ENCODE assay signal across 10 cellular contexts in the genomic region with DNA sequence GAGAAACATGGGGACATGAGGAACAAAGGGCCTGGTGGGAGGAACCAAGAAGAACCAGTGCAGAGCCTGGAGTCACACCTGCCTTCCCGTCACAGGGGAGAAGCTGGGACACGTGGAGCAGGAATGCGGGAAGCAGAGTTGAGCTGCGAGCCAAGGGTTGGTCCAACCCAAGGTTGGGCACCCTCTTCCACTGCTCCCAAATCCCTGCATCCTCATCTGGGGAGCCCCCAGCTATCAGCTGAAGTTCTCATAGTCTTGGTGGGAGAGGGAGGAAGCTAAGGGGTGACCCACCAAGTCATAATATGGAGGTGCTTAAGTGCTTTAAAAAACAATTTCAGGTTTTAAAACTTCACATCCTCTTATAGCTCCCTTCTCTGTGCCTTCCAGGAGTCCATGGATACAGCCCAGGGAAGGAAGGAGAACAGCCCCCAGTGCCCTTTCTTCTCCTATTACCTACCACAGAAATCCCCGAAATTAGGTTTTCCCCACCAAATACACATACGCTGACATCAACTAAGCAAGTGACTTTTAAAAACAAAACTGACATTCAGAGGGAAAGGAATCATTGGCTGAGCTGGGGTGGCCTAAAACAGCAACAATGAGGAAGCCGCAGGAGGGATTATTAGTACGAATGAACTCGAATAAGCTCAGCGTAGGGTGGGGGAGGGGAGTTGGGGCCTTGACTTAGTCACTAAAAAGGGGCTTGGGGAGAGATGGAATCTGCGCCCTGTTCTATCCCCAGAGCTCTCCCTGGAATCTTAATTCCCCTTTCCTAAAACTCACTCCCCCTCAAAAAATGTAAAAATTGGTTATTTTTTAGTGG. TPM values are rescaled to one million over a fixed set of nuclear protein-coding genes. Genes with fewer than 3 reads are reported as not detected.
DNase-seq lines count a peak whose midpoint lies in the region; ATAC-seq and TF ChIP-seq lines count a peak whose summit lies in the region.
"Had no signal": no experiment of that assay in that cellular context is flagged by ENCODE, and none has a peak within 500 bp of the region (broad histone marks: within the 10 kb centered on the region; RNA-seq: fewer than 3 reads in every experiment).

No MANE protein-coding gene starts in this region.

- POLR2A ChIA-PET in CD4-positive, alpha-beta memory T cell (lab: Charles Lee; ENCODE audit: partially characterized antibody) = interaction anchor here (1.0 to 10.8 kb wide), 12 partner anchors 9 to 305 kb away, joined by 3 to 236 read pairs (median 6); a partner anchor contains a TSS
- POLR2A ChIA-PET in MCF 10A (lab: Yijun Ruan, JAX) = interaction anchor here (0.6 to 7.6 kb wide), 9 partner anchors 9 to 424 kb away, joined by 3 to 146 read pairs (median 6); a partner anchor contains a TSS

- no peak for DNase-seq in CD4-positive, alpha-beta memory T cell
- DNase-seq in MCF 10A (ENCODE audit: unreplicated experiment) (no peak), hypothalamus (lab: John Stamatoyannopoulos, UW) (no peak), NCI-H345 treated with DMSO at 0.1 percent for 48 hours (lab: John Stamatoyannopoulos, UW; ENCODE audit: unreplicated experiment) (no peak)
- DNase-seq in NK-92 treated with Interleukin-12 subunit alpha and Interleukin-12 subunit beta, amount 100 ng/mL, for 24 hours (lab: John Stamatoyannopoulos, UW) = no peak
- DNase-seq: NCI-H526 treated with DMSO at 0.1 percent for 48 hours had no signal

- H3K36me3 ChIP-seq in CD4-positive, alpha-beta memory T cell (ENCODE audit: insufficient read depth, low read length) = peaks cover 56% of the 10 kb centered on the region
- H3K36me3 ChIP-seq in HUES48 (ENCODE audit: control insufficient read depth, insufficient read depth, low read length) = peaks cover 83% of the 10 kb centered on the region

- intact Hi-C loops in CD4-positive, alpha-beta memory T cell (cut with micrococcal nuclease) = no loop called here
- intact Hi-C loops in MCF 10A (cut with micrococcal nuclease) = no loop called here

- peak overlapping the region in 1 of 8 donors; percentile 30 for H3K4me3 Mint-ChIP-seq in CD4-positive, alpha-beta memory T cell
- H3K4me3 Mint-ChIP-seq in MCF 10A (ENCODE audit: unreplicated experiment) (no peak overlapping the region), nephron (peak overlapping the region; percentile 25 to 72 (median 46))

- no peaks in the 10 kb centered on the region for H3K27me3 ChIP-seq in CD4-positive, alpha-beta memory T cell (ENCODE audit: insufficient read depth, low read length)
- no peaks in the 10 kb centered on the region for H3K27me3 ChIP-seq in HUES48 (ENCODE audit: control insufficient read depth, insufficient read depth, low read length)

- no peaks in the 10 kb centered on the region for H3K9me3 Mint-ChIP-seq in CD4-positive, alpha-beta memory T cell
- H3K9me3 Mint-ChIP-seq in MCF 10A (ENCODE audit: unreplicated experiment) (no peaks in the 10 kb centered on the region), nephron (no peaks in the 10 kb centered on the region)

- H3K4me1 ChIP-seq in CD4-positive, alpha-beta memory T cell (ENCODE audit: insufficient read depth, low read length) = peaks cover 30% of the 10 kb centered on the region
- peaks cover 36% of the 10 kb centered on the region for H3K4me1 ChIP-seq in HUES48 (ENCODE audit: control insufficient read depth, insufficient read depth, low read length)

- peaks cover 44 to 79% of the 10 kb centered on the region in 2 donors for H3K36me3 Mint-ChIP-seq in CD4-positive, alpha-beta memory T cell
- H3K36me3 Mint-ChIP-seq in MCF 10A (ENCODE audit: insufficient read depth, unreplicated experiment) (peaks cover 99% of the 10 kb centered on the region), nephron (ENCODE audit: low read depth) (peaks cover 69% of the 10 kb centered on the region)

- H3K4me3 ChIP-seq in CD4-positive, alpha-beta memory T cell (ENCODE audit: low read length in 2 of 2) = no peak overlapping the region
- no peak overlapping the region for H3K4me3 ChIP-seq in HUES48 (ENCODE audit: low read depth, low read length)

- CTCF ChIA-PET in CD4-positive, alpha-beta memory T cell (lab: Charles Lee; ENCODE audit: partially characterized antibody) = interaction anchor here (0.7 to 3.2 kb wide), 13 partner anchors 11 to 126 kb away, joined by 3 to 12 read pairs (median 5); a partner anchor contains a TSS
- CTCF ChIA-PET in MCF 10A (lab: Yijun Ruan, JAX) = interaction anchor here (0.6 to 6.1 kb wide), 9 partner anchors 13 to 1478 kb away, joined by 3 to 36 read pairs (median 3); a partner anchor contains a TSS

- no peaks in the 10 kb centered on the region for H3K9me3 ChIP-seq in CD4-positive, alpha-beta memory T cell (ENCODE audit: control insufficient read depth in 1 of 2, low read length in 2 of 2)
- no peaks in the 10 kb centered on the region for H3K9me3 ChIP-seq in HUES48 (ENCODE audit: control insufficient read depth, insufficient read depth, low read length)

- H3K27ac Mint-ChIP-seq in CD4-positive, alpha-beta memory T cell = peak overlapping the region in 5 of 7 donors; percentile 27 to 96 (median 71)
- peak overlapping the region; percentile 29 for H3K27ac Mint-ChIP-seq in MCF 10A (ENCODE audit: low read depth, unreplicated experiment)
- peak overlapping the region; percentile 11 to 56 (median 30) for H3K27ac Mint-ChIP-seq in nephron

- ATAC-seq in GM18502 (IDR thresholded peaks at IDR 0.05; ENCODE audit: poor library complexity, unreplicated experiment) = no peak

- no peaks in the 10 kb centered on the region for H3K27me3 Mint-ChIP-seq in CD4-positive, alpha-beta memory T cell
- H3K27me3 Mint-ChIP-seq in MCF 10A (ENCODE audit: insufficient read depth, unreplicated experiment) = no peaks in the 10 kb centered on the region
- H3K27me3 Mint-ChIP-seq in nephron (ENCODE audit: low read depth) = no peaks in the 10 kb centered on the region

- H3K4me1 Mint-ChIP-seq in CD4-positive, alpha-beta memory T cell = peaks cover 22 to 56% (median 33%) of the 10 kb centered on the region in 4 donors
- H3K4me1 Mint-ChIP-seq in MCF 10A (ENCODE audit: insufficient read depth, unreplicated experiment) (peaks cover 26% of the 10 kb centered on the region), nephron (peaks cover 40% of the 10 kb centered on the region)

- H3K9ac ChIP-seq in HUES48 (ENCODE audit: low read depth, low read length) = no peak overlapping the region
- H3K9ac ChIP-seq: KMS-11 had no signal

- TSS peak; percentile 22 for BruUV-seq in MCF 10A (replicated peaks; lab: Mats Ljungman, UMichigan)

- peak overlapping the region; percentile 11 for H3K27ac ChIP-seq in CD4-positive, alpha-beta memory T cell (ENCODE audit: low read depth, low read length)
- H3K27ac ChIP-seq in HUES48 (ENCODE audit: low read depth, low read length) = peak overlapping the region; percentile 78
- H3K27ac ChIP-seq: KMS-11 had no signal

- TF ChIP-seq CTCF in MCF 10A (IDR thresholded peaks at IDR 0.05; ENCODE audit: unreplicated experiment) (no peak), nephron (IDR thresholded peaks at IDR 0.05; ENCODE audit: unreplicated experiment in 3 of 3) (no peak)

RNA-seq across cellular contexts. Expression of a gene that starts 4.5 kb away (rescaled TPM):
- total RNA-seq in CD4-positive, alpha-beta memory T cell = 100 to 1,000 TPM; 567 to 589 TPM
- polyA plus RNA-seq in CD4-positive, alpha-beta memory T cell = 1,000 to 10,000 TPM; 2,141 to 3,317 TPM
- total RNA-seq in MCF 10A (2022) = 716 and 997 TPM in 2 replicates

RNA-seq across cellular contexts. Expression of a gene that starts 10.3 kb away (rescaled TPM):
- 1 to 10 TPM; 2.6 to 3.4 TPM for total RNA-seq in CD4-positive, alpha-beta memory T cell
- 1 to 10 TPM; 1.8 to 4.8 TPM for polyA plus RNA-seq in CD4-positive, alpha-beta memory T cell
- 46.0 and 58.0 TPM in 2 replicates for total RNA-seq in MCF 10A (2022)

RNA-seq across cellular contexts. Expression of a gene that starts 26.6 kb away (rescaled TPM):
- total RNA-seq in CD4-positive, alpha-beta memory T cell = 100 to 1,000 TPM; 192 to 199 TPM
- 10 to 100 TPM; 27.0 to 90.9 TPM for polyA plus RNA-seq in CD4-positive, alpha-beta memory T cell
- 52.1 and 57.0 TPM in 2 replicates for total RNA-seq in MCF 10A (2022)

RNA-seq across cellular contexts. Expression of a gene that starts 34.6 kb away (rescaled TPM):
- 100 to 1,000 TPM; 249 to 258 TPM for total RNA-seq in CD4-positive, alpha-beta memory T cell
- polyA plus RNA-seq in CD4-positive, alpha-beta memory T cell = 100 to 1,000 TPM; 395 to 690 TPM
- total RNA-seq in MCF 10A (2022) = 111 and 123 TPM in 2 replicates

RNA-seq across cellular contexts. Expression of a gene that starts 44.6 kb away (rescaled TPM):
- 10 to 100 TPM; 16.3 to 19.6 TPM for total RNA-seq in CD4-positive, alpha-beta memory T cell
- polyA plus RNA-seq in CD4-positive, alpha-beta memory T cell = 1 to 10 TPM in 1 of 2 donors, under 1 TPM in 1; 0.27 to 3.9 TPM
- total RNA-seq in MCF 10A (2022) = 2.8 and 3.5 TPM in 2 replicates

Comparison
In these comparisons a context has a peak if more than half of its experiments do, and no peak if none do; other contexts are left out.
1. RNA of a gene that starts 10.3 kb away (total RNA-seq): 46.0 to 58.0 TPM in MCF 10A; 2.6 to 3.4 TPM in CD4-positive, alpha-beta memory T cell; every median in the first group is over 10 times any median in the second.
2. Peak in every context shown above with its lines, with median percentiles within 50 percentile points of each other: H3K27ac Mint-ChIP-seq.